Comparison of ENCODE assay signal across 14 cellular contexts in the genomic region with DNA sequence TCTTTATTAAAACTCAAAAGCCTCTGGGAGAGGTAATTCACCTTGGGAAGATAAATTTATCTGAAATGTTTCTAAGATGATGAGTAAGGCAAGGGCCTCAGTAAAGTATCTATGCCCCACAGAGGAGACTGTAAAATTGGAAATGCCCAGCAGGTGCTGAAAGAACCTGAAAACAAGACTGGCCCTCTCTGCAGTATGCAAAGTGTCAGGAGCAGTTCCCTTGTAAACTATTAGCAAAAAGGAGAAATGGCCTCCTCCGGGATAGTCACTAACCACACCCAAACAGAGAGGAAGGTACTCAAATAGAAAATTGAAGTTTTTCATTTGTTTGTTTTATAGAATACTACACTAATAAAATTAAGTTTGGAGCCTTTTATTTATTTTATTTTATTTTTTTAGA.
DNase-seq lines count a peak whose midpoint lies in the region; ATAC-seq and TF ChIP-seq lines count a peak whose summit lies in the region.
"Had no signal": no experiment of that assay in that cellular context is flagged by ENCODE, and none has a peak within 500 bp of the region (broad histone marks: within the 10 kb centered on the region; RNA-seq: fewer than 3 reads in every experiment).

No MANE protein-coding gene starts in this region.

- no peak for TF ChIP-seq CTCF in upper lobe of right lung (IDR thresholded peaks at IDR 0.05)

- no peak overlapping the region for H3K4me3 ChIP-seq in upper lobe of right lung
- H3K4me3 ChIP-seq: colonic mucosa, left ventricle myocardium inferior had no signal

- H3K36me3 Mint-ChIP-seq in IgD-negative memory B cell (no peaks in the 10 kb centered on the region), T-helper 17 cell (ENCODE audit: low read depth) (no peaks in the 10 kb centered on the region)
- H3K36me3 Mint-ChIP-seq: activated naive CD4-positive, alpha-beta T cell treated with anti-CD3 and anti-CD28 coated beads, Interleukin-2, amount 50 U/mL, for 24 hours had no signal

- H3K9me3 Mint-ChIP-seq in IgD-negative memory B cell, result peaks cover 0 to 5% (median 0%) of the 10 kb centered on the region in 3 donors
- H3K9me3 Mint-ChIP-seq: activated naive CD4-positive, alpha-beta T cell treated with anti-CD3 and anti-CD28 coated beads, Interleukin-2, amount 50 U/mL, for 24 hours had no signal

- intact Hi-C loops in upper lobe of right lung (cut with DNase I), result no loop called here

- H3K27me3 ChIP-seq in upper lobe of right lung, result no peaks in the 10 kb centered on the region
- H3K27me3 ChIP-seq: colonic mucosa had no signal

- H3K4me3 Mint-ChIP-seq in IgD-negative memory B cell, result peak overlapping the region in 3 of 4 donors; percentile 21 to 88 (median 69)
- H3K4me3 Mint-ChIP-seq in T-helper 17 cell, result no peak overlapping the region
- H3K4me3 Mint-ChIP-seq: activated naive CD4-positive, alpha-beta T cell treated with anti-CD3 and anti-CD28 coated beads, Interleukin-2, amount 50 U/mL, for 24 hours had no signal

- H3K4me1 ChIP-seq in upper lobe of right lung, result peaks cover 18% of the 10 kb centered on the region
- H3K4me1 ChIP-seq: colonic mucosa, foreskin keratinocyte had no signal

- H3K9me3 ChIP-seq in upper lobe of right lung, result no peaks in the 10 kb centered on the region
- H3K9me3 ChIP-seq in T-helper 17 cell (ENCODE audit: control insufficient read depth, low read length, poor library complexity, severe bottlenecking), result no peaks in the 10 kb centered on the region
- H3K9me3 ChIP-seq: colonic mucosa, left ventricle myocardium inferior had no signal

- peak; percentile 80 for ATAC-seq in HG02884 (IDR thresholded peaks at IDR 0.05; ENCODE audit: unreplicated experiment)
- ATAC-seq in upper lobe of right lung, result peak; percentile 26
- ATAC-seq in T-helper 17 cell, result no peak

- H3K27ac Mint-ChIP-seq in IgD-negative memory B cell (peak overlapping the region in 2 of 3 donors; percentile 42 to 62), T-helper 17 cell (no peak overlapping the region)
- H3K27ac Mint-ChIP-seq: activated naive CD4-positive, alpha-beta T cell treated with anti-CD3 and anti-CD28 coated beads, Interleukin-2, amount 50 U/mL, for 24 hours had no signal

- H3K36me3 ChIP-seq in upper lobe of right lung, result no peaks in the 10 kb centered on the region
- H3K36me3 ChIP-seq: colonic mucosa, left ventricle myocardium inferior had no signal

- H3K27me3 Mint-ChIP-seq in IgD-negative memory B cell, result no peaks in the 10 kb centered on the region
- H3K27me3 Mint-ChIP-seq in T-helper 17 cell, result no peaks in the 10 kb centered on the region

- H3K27ac ChIP-seq in upper lobe of right lung, result no peak overlapping the region
- H3K27ac ChIP-seq: colonic mucosa, foreskin keratinocyte, left ventricle myocardium inferior had no signal

- DNase-seq in NCI-H510A treated with DMSO at 0.1 percent for 48 hours (lab: John Stamatoyannopoulos, UW) (peak; percentile 50), NCI-H510A (lab: John Stamatoyannopoulos, UW) (no peak), upper lobe of right lung (no peak), T-helper 17 cell (no peak)
- no peak for DNase-seq in stimulated activated CD8-positive, alpha-beta memory T cell treated with anti-CD3 and anti-CD28 coated beads, Interleukin-4, amount 100 ng/mL, for 48 hours
- no peak for DNase-seq in activated CD4-positive, alpha-beta T cell treated with anti-CD3 and anti-CD28 coated beads for 1 hour
- DNase-seq: colonic mucosa, DMS153, left ventricle myocardium inferior, SIG-M5 had no signal

- H3K4me1 Mint-ChIP-seq in IgD-negative memory B cell, result peaks cover 38 to 46% (median 43%) of the 10 kb centered on the region in 3 donors
- H3K4me1 Mint-ChIP-seq in T-helper 17 cell, result no peaks in the 10 kb centered on the region
- H3K4me1 Mint-ChIP-seq: activated naive CD4-positive, alpha-beta T cell treated with anti-CD3 and anti-CD28 coated beads, Interleukin-2, amount 50 U/mL, for 24 hours had no signal
